1 cellular context compared by ENCODE assay signal in genomic region chr11:9169595-9170295, GRCh38.
TF ChIP-seq lines count a peak whose summit lies in the region.

No MANE protein-coding gene starts in this region.

TF ChIP-seq in IMR-90, 13 proteins besides CTCF, POLR2A, EP300 and RAD21 (continued from another document):
- TF ChIP-seq RCOR1 (IDR thresholded peaks at IDR 0.05; ENCODE audit: insufficient replicate concordance, low read length) (no peak), MAFK (IDR thresholded peaks at IDR 0.05; ENCODE audit: low read depth, low read length) (no peak), CEBPB (IDR thresholded peaks at IDR 0.05; ENCODE audit: low read depth, low read length) (no peak), RFX5 (IDR thresholded peaks at IDR 0.05; ENCODE audit: low read depth, low read length) (no peak)
